8 cellular contexts compared by ENCODE assay signal in the genomic region with DNA sequence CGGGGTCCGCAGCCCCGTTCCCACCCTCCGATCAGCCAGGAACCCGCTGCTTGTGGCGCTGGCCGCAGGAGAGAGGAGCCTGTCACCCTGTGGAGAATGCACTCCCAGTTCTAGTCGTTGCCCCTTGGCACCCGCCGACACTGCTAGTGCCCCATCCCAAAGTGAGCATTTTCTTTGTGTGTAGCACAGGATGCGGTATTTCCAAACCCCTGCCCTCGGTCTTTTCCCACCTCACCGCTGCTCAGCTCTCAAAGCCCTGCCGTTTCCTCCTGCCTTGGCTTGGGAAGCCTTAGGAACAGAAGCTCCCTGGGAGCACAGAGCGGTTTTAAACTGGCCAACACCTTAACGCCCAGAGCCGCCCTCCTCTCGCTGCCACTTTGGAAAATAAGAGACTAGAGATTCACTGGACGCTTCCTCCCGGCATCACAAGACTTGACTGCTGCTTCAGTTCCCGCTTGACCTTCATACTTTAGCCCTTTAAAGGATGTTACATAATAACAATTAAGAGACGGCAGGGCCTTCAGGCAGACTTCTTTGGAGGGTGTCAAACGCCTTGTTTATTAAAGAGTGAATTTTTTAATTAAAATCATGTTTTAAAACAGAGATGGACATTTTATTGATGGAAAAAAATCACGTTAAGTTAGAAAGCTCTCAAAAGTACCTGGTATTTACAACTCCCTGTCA. TPM values are rescaled to one million over a fixed set of nuclear protein-coding genes. Genes with fewer than 3 reads are reported as not detected.
DNase-seq lines count a peak whose midpoint lies in the region; ATAC-seq and FAIRE-seq lines count a peak whose summit lies in the region.

No MANE protein-coding gene starts in this region.

- H3K4me3 ChIP-seq in skin epidermis = peak overlapping the region; percentile 69 to 92 (median 80)

- H3K36me3 Mint-ChIP-seq in T-cell = peaks cover 21% of the 10 kb centered on the region
- H3K36me3 Mint-ChIP-seq in central memory CD8-positive, alpha-beta T cell (ENCODE audit: insufficient read depth) = peaks cover 23% of the 10 kb centered on the region

- POLR2A ChIA-PET in T-cell (lab: Charles Lee) = interaction anchor here in 1 of 2 donors (1.0 to 3.3 kb wide), 3 partner anchors 10 to 24 kb away, joined by 3 to 15 read pairs (median 11); no protein-coding TSS in a partner anchor

- peak overlapping the region; percentile 71 to 95 (median 91) for H3K27ac ChIP-seq in skin epidermis

- H3K9me3 Mint-ChIP-seq in T-cell = no peaks in the 10 kb centered on the region
- no peaks in the 10 kb centered on the region for H3K9me3 Mint-ChIP-seq in central memory CD8-positive, alpha-beta T cell

- FAIRE-seq in islet of Langerhans (lab: Jason Lieb, UNC) = peak; percentile 56

- no peak for DNase-seq in Right ventricle myocardium inferior (ENCODE audit: missing footprints)
- no peak for DNase-seq in cardiac septum (ENCODE audit: low spot score)
- DNase-seq in HPDE6-E6E7 (ENCODE audit: extremely low spot score) = peak; percentile 11
- peak in 20 of 34 experiments; percentile 3 to 47 (median 19) for DNase-seq in T-cell
- peak in 1 of 2 donors; percentile 16 for DNase-seq in central memory CD8-positive, alpha-beta T cell (ENCODE audit: low spot score in 2 of 2)
- DNase-seq in NCI-H2107 treated with DMSO at 0.1 percent for 48 hours (lab: John Stamatoyannopoulos, UW; ENCODE audit: unreplicated experiment) = no peak

- H3K27me3 Mint-ChIP-seq in T-cell = no peaks in the 10 kb centered on the region
- H3K27me3 Mint-ChIP-seq in central memory CD8-positive, alpha-beta T cell = no peaks in the 10 kb centered on the region

- H3K4me1 Mint-ChIP-seq in T-cell = peaks cover 48 to 62% (median 50%) of the 10 kb centered on the region in 3 donors
- peaks cover 49% of the 10 kb centered on the region for H3K4me1 Mint-ChIP-seq in central memory CD8-positive, alpha-beta T cell

- ATAC-seq in Right ventricle myocardium inferior = peak; percentile 24
- ATAC-seq in T-cell (replicated peaks in 1 of 4) = peak; percentile 13 to 22 (median 17)
- peak; percentile 23 for ATAC-seq in central memory CD8-positive, alpha-beta T cell (replicated peaks; ENCODE audit: extremely low read depth, poor library complexity, severe bottlenecking)

- H3K4me3 Mint-ChIP-seq in T-cell = peak overlapping the region; percentile 87 to 92 (median 89)
- peak overlapping the region; percentile 86 for H3K4me3 Mint-ChIP-seq in central memory CD8-positive, alpha-beta T cell

- CTCF ChIA-PET in T-cell (lab: Charles Lee) = interaction anchor here (2.3 to 3.0 kb wide), 3 partner anchors 9 to 12 kb away, joined by 7 to 19 read pairs (median 17); no protein-coding TSS in a partner anchor

- intact Hi-C loops in Right ventricle myocardium inferior (cut with DNase I) = no loop called here
- intact Hi-C loops in cardiac septum (cut with DNase I) = loop anchor here (5.0 kb wide), 1 partner anchor 120 kb away; no protein-coding TSS in a partner anchor

- peak overlapping the region; percentile 94 to 96 for H3K27ac Mint-ChIP-seq in T-cell
- peak overlapping the region; percentile 93 for H3K27ac Mint-ChIP-seq in central memory CD8-positive, alpha-beta T cell (ENCODE audit: low read depth)

RNA-seq across cellular contexts. Expression of gene CYP4V2, which starts 0.8 kb away (rescaled TPM):
- total RNA-seq in Right ventricle myocardium inferior (22.7 TPM), cardiac septum (20.4 TPM), T-cell (10 to 100 TPM; 27.1 to 35.1 (median 30.0) TPM)

RNA-seq across cellular contexts. Expression of gene KLKB1, which starts 35.1 kb away (rescaled TPM):
- total RNA-seq in Right ventricle myocardium inferior (1.4 TPM), cardiac septum (0.89 TPM), T-cell (1 to 10 TPM; 1.3 to 2.9 (median 2.1) TPM)

Comparison
In these comparisons a context has a peak if more than half of its experiments do, and no peak if none do; other contexts are left out.
1. DNase-seq: peak in HPDE6-E6E7 (single experiment) and T-cell (20 of 34); none in Right ventricle myocardium inferior (single experiment), cardiac septum (single experiment) and NCI-H2107 treated with DMSO at 0.1 percent for 48 hours (single experiment).
2. Peak in every context shown above with its lines, with median percentiles within 50 percentile points of each other: ATAC-seq.